ENCODE assay signal across 1 cellular context in genomic region chr16:68090526-68090925, GRCh38.
TF ChIP-seq lines count a peak whose summit lies in the region.

No MANE protein-coding gene starts in this region.

TF ChIP-seq in HepG2, 621 proteins besides CTCF, POLR2A, EP300 and RAD21 (continued from another document):
- no peak for TF ChIP-seq FOXP4 (CRISPR knock-in tag; IDR thresholded peaks at IDR 0.05)
- no peak for TF ChIP-seq ZBTB14 (CRISPR knock-in tag; IDR thresholded peaks at IDR 0.05)
- no peak for TF ChIP-seq ZSCAN30 (CRISPR knock-in tag; IDR thresholded peaks at IDR 0.05)
